ENCODE assay signal across 19 cellular contexts in the genomic region with DNA sequence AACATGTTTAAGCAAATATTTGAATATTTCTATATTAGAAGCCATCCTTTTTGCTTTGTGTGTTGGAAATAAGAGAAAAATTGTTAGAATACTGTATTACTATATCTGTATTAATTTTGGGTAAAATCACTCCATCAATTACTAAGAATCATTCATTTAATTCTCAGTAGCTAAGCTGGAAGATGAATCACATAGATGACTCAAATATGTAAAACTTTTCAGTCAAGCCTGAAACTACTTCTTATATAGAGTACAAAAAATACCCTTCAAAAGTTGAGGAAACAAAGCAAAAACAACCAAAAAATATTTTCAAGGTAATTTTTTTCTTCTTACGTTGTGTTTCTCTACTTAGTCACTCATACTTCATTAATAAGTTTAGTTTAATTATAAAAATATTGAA.
"Had no signal": no experiment of that assay in that cellular context is flagged by ENCODE, and none has a peak within 500 bp of the region (broad histone marks: within the 10 kb centered on the region; RNA-seq: fewer than 3 reads in every experiment).

No MANE protein-coding gene starts in this region.

- H3K27ac ChIP-seq: left lung, testis, uterus had no signal

- H3K36me3 ChIP-seq: left lung, uterus had no signal

- DNase-seq: activated CD4-positive, alpha-beta T cell treated with anti-CD3 and anti-CD28 coated beads for 1 hour; activated CD4-positive, alpha-beta T cell treated with anti-CD3 and anti-CD28 coated beads, Interleukin-2, amount 50 U/mL, for 1 hour; activated CD8-positive, alpha-beta T cell treated with anti-CD3 and anti-CD28 coated beads, Interleukin-2, amount 10 ng/mL, durations not matched to agents 7 days and 5 days; activated gamma-delta T cell; activated naive CD4-positive, alpha-beta T cell treated with anti-CD3 and anti-CD28 coated beads, Interleukin-2, amount 50 U/mL, for 16 hours; activated naive CD8-positive, alpha-beta T cell treated with anti-CD3 and anti-CD28 coated beads, Interleukin-2, amount 50 U/mL, for 24 hours; anterior cingulate cortex; cortex of kidney; endodermal cell; foreskin melanocyte; left lung; midbrain; natural killer cell; retina; stimulated activated CD4-positive, alpha-beta T cell treated with anti-CD3 and anti-CD28 coated beads, Interleukin-2, amount 100 ng/mL, for 48 hours; stimulated activated naive CD4-positive, alpha-beta T cell; testis; trophoblast cell; uterus had no signal

- H3K4me3 ChIP-seq: left lung, testis, uterus had no signal

- ATAC-seq: activated CD8-positive, alpha-beta T cell treated with anti-CD3 and anti-CD28 coated beads, Interleukin-2, amount 10 ng/mL, durations not matched to agents 7 days and 5 days; activated naive CD8-positive, alpha-beta T cell treated with anti-CD3 and anti-CD28 coated beads, Interleukin-2, amount 50 U/mL, for 24 hours; left lung; natural killer cell had no signal

- H3K27me3 ChIP-seq: left lung, testis, uterus had no signal

- H3K4me1 ChIP-seq: left lung, testis, uterus had no signal
